ENCODE assay signal across 10 cellular contexts in the genomic region with DNA sequence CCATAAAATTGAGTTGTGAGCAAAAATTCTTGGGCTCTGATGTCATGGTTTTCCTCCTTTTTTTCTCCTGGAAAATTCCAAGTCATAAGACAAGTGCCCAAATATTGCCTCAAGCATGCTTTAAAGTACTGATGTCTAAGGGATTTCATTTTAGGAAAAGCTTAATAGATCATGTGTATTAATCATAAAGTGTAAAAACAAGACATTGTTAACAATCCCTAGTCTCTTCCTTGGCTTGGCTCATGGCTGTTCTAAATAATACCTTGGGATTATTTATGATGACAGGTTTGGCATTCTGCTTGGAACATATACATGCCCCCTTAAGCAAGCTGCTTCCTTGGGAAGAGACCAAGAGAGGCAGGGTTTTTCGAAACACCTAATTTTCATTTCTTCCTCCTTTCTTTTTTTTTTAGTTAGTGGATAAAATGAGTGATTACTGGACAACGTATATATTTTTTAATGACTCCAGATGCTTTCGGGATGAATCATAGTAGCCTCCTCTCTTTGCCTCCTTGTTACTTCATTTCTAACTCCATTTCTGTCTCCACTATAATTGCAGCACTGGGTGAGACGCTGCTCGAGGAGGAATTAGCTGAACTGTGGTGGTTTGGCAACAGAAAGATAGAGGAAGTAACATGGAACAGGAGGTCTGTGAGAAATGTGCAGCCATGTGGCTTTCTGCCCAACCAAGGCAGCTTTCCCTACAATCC.
DNase-seq lines count a peak whose midpoint lies in the region; ATAC-seq and TF ChIP-seq lines count a peak whose summit lies in the region.
"Had no signal": no experiment of that assay in that cellular context is flagged by ENCODE, and none has a peak within 500 bp of the region (broad histone marks: within the 10 kb centered on the region; RNA-seq: fewer than 3 reads in every experiment).

No MANE protein-coding gene starts in this region.

- H3K27ac Mint-ChIP-seq in nephron, result peak overlapping the region in 2 of 3 experiments; percentile 46 to 84
- H3K27ac Mint-ChIP-seq: activated T-helper 1 cell treated with anti-CD3 and anti-CD28 coated beads, Interleukin-12 subunit alpha, Interleukin-12 subunit beta, Interleukin-2, Interleukin-4 antibody, amounts not matched to agents 30 ng/mL and 10 ng/mL and 1 ng/mL, durations not matched to agents 14 hours and 24 hours and 36 hours had no signal

- no peaks in the 10 kb centered on the region for H4K20me1 ChIP-seq in Karpas-422 (ENCODE audit: insufficient read depth, low read depth, low read length)

- H2AFZ ChIP-seq in Karpas-422 (ENCODE audit: low read length), result no peak overlapping the region

- ATAC-seq in HG03342 (IDR thresholded peaks at IDR 0.05; ENCODE audit: unreplicated experiment) (no peak), GM21360 (IDR thresholded peaks at IDR 0.05; ENCODE audit: unreplicated experiment) (no peak)

- H3K9ac ChIP-seq in Karpas-422 (ENCODE audit: low read length), result no peak overlapping the region

- H3K4me3 Mint-ChIP-seq in nephron, result no peak overlapping the region
- H3K4me3 Mint-ChIP-seq: activated T-helper 1 cell treated with anti-CD3 and anti-CD28 coated beads, Interleukin-12 subunit alpha, Interleukin-12 subunit beta, Interleukin-2, Interleukin-4 antibody, amounts not matched to agents 30 ng/mL and 10 ng/mL and 1 ng/mL, durations not matched to agents 14 hours and 24 hours and 36 hours had no signal

- in situ Hi-C loops in G401 (cut with HindIII; ENCODE audit: low sequenced_read_pairs), result no loop called here

- no peaks in the 10 kb centered on the region for H3K79me2 ChIP-seq in Karpas-422 (ENCODE audit: low read length)

- TF ChIP-seq CTCF in nephron (IDR thresholded peaks at IDR 0.05; ENCODE audit: unreplicated experiment in 3 of 3), result no peak

- no peak overlapping the region for H3K27ac ChIP-seq in Karpas-422 (ENCODE audit: low read length)

- no peak overlapping the region for H3K4me3 ChIP-seq in Karpas-422 (ENCODE audit: low read length)

- H3K9me3 Mint-ChIP-seq in nephron, result no peaks in the 10 kb centered on the region

- H3K9me3 ChIP-seq in Karpas-422 (ENCODE audit: low read length), result no peaks in the 10 kb centered on the region

- no peaks in the 10 kb centered on the region for H3K36me3 Mint-ChIP-seq in nephron (ENCODE audit: low read depth)

- H3K9me2 ChIP-seq in Karpas-422 (replicated peaks; ENCODE audit: insufficient read depth, low read length), result no peaks in the 10 kb centered on the region

- no peaks in the 10 kb centered on the region for H3K4me1 ChIP-seq in Karpas-422 (ENCODE audit: low read length)

- H3K27me3 Mint-ChIP-seq in nephron (ENCODE audit: low read depth), result peaks cover 3% of the 10 kb centered on the region

- no peaks in the 10 kb centered on the region for H3K36me3 ChIP-seq in Karpas-422 (ENCODE audit: insufficient read depth, low read length)

- peaks cover 30% of the 10 kb centered on the region for H3K4me1 Mint-ChIP-seq in nephron

- H3K4me2 ChIP-seq in Karpas-422 (ENCODE audit: low read depth, low read length, poor library complexity, severe bottlenecking), result no peak overlapping the region

- DNase-seq in G401 (ENCODE audit: low spot score) (peak; percentile 96), MV-4-11 (lab: John Stamatoyannopoulos, UW) (peak; percentile 95), cerebellar cortex (ENCODE audit: low spot score) (peak; percentile 95), retina (no peak), Karpas-422 (no peak)
- DNase-seq: NCI-H2171 had no signal

- no peaks in the 10 kb centered on the region for H3K27me3 ChIP-seq in Karpas-422 (ENCODE audit: low read length)

Comparison
In these comparisons a context has a peak if more than half of its experiments do, and no peak if none do; other contexts are left out.
1. DNase-seq: peak in G401 (single experiment), MV-4-11 (single experiment) and cerebellar cortex (single experiment); none in retina (single experiment) and Karpas-422 (single experiment).